Comparison of ENCODE assay signal across 1 cellular context in the genomic region with DNA sequence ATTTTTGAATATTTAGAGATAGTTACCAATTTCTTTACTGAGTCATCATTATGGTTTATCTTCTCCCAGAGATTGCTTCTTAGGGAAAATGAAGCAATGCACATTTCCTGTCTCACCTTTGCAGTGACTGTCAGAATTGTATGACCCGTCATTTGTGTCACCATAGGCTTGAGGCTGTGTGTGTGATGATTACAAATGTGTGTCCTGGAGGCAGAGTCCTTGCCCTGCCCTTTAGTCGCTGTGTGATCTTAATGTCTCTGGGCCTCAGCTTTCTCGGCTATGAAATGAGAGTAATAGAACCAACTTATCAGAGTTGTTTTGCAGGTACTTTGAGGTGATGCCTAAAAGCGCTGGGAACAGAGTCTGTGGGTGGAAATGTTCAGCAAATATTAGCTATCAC.
A peak's percentile ranks its signal among the peaks of the same experiment; 100 is the strongest.
TF ChIP-seq lines count a peak whose summit lies in the region.

No MANE protein-coding gene starts in this region.

TF ChIP-seq in IMR-90, 13 proteins besides CTCF, POLR2A, EP300 and RAD21 (continued from another document):
- TF ChIP-seq CEBPB (IDR thresholded peaks at IDR 0.05; ENCODE audit: low read depth, low read length) (peak; percentile 33; the same call in 1 of the 2 replicates), NFE2L2 (IDR thresholded peaks at IDR 0.05; ENCODE audit: low read depth, low read length) (no peak), RCOR1 (IDR thresholded peaks at IDR 0.05; ENCODE audit: insufficient replicate concordance, low read length) (no peak), MAFK (IDR thresholded peaks at IDR 0.05; ENCODE audit: low read depth, low read length) (peak; percentile 24; the same call in 1 of the 2 replicates), FOS (IDR thresholded peaks at IDR 0.05; ENCODE audit: low read depth, low read length) (no peak), BHLHE40 (IDR thresholded peaks at IDR 0.05; ENCODE audit: low read depth, low read length) (no peak)
- TF ChIP-seq, protein P1, sequence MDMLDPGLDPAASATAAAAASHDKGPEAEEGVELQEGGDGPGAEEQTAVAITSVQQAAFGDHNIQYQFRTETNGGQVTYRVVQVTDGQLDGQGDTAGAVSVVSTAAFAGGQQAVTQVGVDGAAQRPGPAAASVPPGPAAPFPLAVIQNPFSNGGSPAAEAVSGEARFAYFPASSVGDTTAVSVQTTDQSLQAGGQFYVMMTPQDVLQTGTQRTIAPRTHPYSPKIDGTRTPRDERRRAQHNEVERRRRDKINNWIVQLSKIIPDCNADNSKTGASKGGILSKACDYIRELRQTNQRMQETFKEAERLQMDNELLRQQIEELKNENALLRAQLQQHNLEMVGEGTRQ (IDR thresholded peaks at IDR 0.05; ENCODE audit: low read depth, low read length) = no peak
- TF ChIP-seq, protein P2, sequence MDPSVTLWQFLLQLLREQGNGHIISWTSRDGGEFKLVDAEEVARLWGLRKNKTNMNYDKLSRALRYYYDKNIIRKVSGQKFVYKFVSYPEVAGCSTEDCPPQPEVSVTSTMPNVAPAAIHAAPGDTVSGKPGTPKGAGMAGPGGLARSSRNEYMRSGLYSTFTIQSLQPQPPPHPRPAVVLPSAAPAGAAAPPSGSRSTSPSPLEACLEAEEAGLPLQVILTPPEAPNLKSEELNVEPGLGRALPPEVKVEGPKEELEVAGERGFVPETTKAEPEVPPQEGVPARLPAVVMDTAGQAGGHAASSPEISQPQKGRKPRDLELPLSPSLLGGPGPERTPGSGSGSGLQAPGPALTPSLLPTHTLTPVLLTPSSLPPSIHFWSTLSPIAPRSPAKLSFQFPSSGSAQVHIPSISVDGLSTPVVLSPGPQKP (IDR thresholded peaks at IDR 0.05; ENCODE audit: borderline replicate concordance, low read depth, low read length) = no peak
